Comparison of ENCODE assay signal across 1 cellular context in the genomic region with DNA sequence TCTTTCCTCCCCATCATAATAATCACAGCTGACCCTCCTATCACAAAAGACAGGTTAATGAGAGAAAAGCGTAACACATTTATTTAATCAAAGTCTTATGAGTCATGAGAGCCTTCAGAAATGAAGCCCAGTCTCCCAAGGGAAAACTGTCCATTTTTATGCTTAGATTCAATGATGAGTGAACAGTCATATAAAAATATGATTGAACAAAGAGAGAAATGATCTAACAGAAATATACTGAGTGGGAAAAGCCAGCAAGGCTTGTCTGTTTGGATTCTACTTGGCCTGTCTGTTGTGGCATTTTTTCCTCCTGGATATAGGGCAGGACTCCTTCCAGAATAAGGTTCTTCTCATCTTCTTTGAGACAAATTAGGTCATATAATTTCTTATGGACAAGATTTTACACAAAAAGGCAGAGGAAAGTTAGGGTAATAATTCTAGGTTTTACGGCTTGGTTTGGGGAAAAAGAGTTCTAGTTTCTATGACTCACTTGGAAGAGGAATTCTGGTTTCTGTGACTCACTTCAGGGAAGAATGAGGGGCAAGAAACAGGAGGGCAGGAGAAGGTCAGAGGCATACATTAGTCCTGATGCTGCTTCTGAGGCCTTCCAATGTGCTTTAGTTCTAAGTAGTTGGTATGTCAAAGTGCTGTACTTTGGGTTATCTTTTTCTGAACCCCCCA.
A peak's percentile ranks its signal among the peaks of the same experiment; 100 is the strongest.
TF ChIP-seq lines count a peak whose summit lies in the region.

No MANE protein-coding gene starts in this region.

TF ChIP-seq in SK-N-SH treated with all-trans-retinoic acid at 6 μM for 48 hours, 23 proteins besides CTCF, POLR2A, EP300 and RAD21 (continued from another document):
- TF ChIP-seq, protein P1, sequence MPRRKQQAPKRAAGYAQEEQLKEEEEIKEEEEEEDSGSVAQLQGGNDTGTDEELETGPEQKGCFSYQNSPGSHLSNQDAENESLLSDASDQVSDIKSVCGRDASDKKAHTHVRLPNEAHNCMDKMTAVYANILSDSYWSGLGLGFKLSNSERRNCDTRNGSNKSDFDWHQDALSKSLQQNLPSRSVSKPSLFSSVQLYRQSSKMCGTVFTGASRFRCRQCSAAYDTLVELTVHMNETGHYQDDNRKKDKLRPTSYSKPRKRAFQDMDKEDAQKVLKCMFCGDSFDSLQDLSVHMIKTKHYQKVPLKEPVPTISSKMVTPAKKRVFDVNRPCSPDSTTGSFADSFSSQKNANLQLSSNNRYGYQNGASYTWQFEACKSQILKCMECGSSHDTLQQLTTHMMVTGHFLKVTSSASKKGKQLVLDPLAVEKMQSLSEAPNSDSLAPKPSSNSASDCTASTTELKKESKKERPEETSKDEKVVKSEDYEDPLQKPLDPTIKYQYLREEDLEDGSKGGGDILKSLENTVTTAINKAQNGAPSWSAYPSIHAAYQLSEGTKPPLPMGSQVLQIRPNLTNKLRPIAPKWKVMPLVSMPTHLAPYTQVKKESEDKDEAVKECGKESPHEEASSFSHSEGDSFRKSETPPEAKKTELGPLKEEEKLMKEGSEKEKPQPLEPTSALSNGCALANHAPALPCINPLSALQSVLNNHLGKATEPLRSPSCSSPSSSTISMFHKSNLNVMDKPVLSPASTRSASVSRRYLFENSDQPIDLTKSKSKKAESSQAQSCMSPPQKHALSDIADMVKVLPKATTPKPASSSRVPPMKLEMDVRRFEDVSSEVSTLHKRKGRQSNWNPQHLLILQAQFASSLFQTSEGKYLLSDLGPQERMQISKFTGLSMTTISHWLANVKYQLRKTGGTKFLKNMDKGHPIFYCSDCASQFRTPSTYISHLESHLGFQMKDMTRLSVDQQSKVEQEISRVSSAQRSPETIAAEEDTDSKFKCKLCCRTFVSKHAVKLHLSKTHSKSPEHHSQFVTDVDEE (CRISPR knock-in tag; IDR thresholded peaks at IDR 0.05) = no peak
- no peak for TF ChIP-seq CREB5 (CRISPR knock-in tag; IDR thresholded peaks at IDR 0.05; ENCODE audit: low read depth)
- TF ChIP-seq ZC3H10 (CRISPR knock-in tag; IDR thresholded peaks at IDR 0.05) = 0 out of 2 replicates have a peak, but pooled peaks have one; percentile 37
- no peak for TF ChIP-seq RARB (CRISPR knock-in tag; IDR thresholded peaks at IDR 0.05)
- TF ChIP-seq PATZ1 (CRISPR knock-in tag; IDR thresholded peaks at IDR 0.05; ENCODE audit: borderline replicate concordance) = peak; percentile 42; the same call in 1 of the 2 replicates
- TF ChIP-seq BACH2 (CRISPR knock-in tag; IDR thresholded peaks at IDR 0.05; ENCODE audit: borderline replicate concordance) = no peak
- TF ChIP-seq ZNF565 (CRISPR knock-in tag; conservative IDR thresholded peaks at IDR 0.05; ENCODE audit: low read depth) = no peak
- TF ChIP-seq PPARA (CRISPR knock-in tag; IDR thresholded peaks at IDR 0.05; ENCODE audit: borderline replicate concordance) = no peak
- TF ChIP-seq CSDC2 (CRISPR knock-in tag; IDR thresholded peaks at IDR 0.05) = no peak
- TF ChIP-seq GLIS3 (CRISPR knock-in tag; IDR thresholded peaks at IDR 0.05) = no peak
- no peak for TF ChIP-seq POU6F1 (CRISPR knock-in tag; IDR thresholded peaks at IDR 0.05; ENCODE audit: borderline replicate concordance, low read depth)
